ENCODE assay signal across 24 cellular contexts in genomic region chr2:221822416-221822815, GRCh38.
DNase-seq lines count a peak whose midpoint lies in the region; TF ChIP-seq lines count a peak whose summit lies in the region.
"Had no signal": no experiment of that assay in that cellular context is flagged by ENCODE, and none has a peak within 500 bp of the region (broad histone marks: within the 10 kb centered on the region; RNA-seq: fewer than 3 reads in every experiment).

No MANE protein-coding gene starts in this region.

- H3K9me3 ChIP-seq in smooth muscle cell (replicated peaks; ENCODE audit: low read depth) (no peaks in the 10 kb centered on the region), mammary epithelial cell (replicated peaks; ENCODE audit: insufficient read depth, low read length) (no peaks in the 10 kb centered on the region)
- H3K9me3 ChIP-seq: A549 had no signal

- H3K27ac ChIP-seq in smooth muscle cell (ENCODE audit: low read depth) (no peak overlapping the region), mammary epithelial cell (ENCODE audit: insufficient read depth, low read depth, low read length) (no peak overlapping the region)
- H3K27ac ChIP-seq: A549, RWPE1, SK-N-MC had no signal

- in situ Hi-C loops in KBM-7 (cut with MboI; ENCODE audit: low pct_unique_long_range_greater_than_20kb, low sequenced_read_pairs) = no loop called here
- in situ Hi-C loops in mammary epithelial cell (cut with MboI; ENCODE audit: low sequenced_read_pairs in 2 of 2) = no loop called here

- no peaks in the 10 kb centered on the region for H3K27me3 ChIP-seq in smooth muscle cell (ENCODE audit: low read depth)
- no peaks in the 10 kb centered on the region for H3K27me3 ChIP-seq in mammary epithelial cell (ENCODE audit: insufficient read depth, low read length)

- H3K27me3 Mint-ChIP-seq in activated CD4-positive, alpha-beta memory T cell treated with anti-CD3 and anti-CD28 coated beads, Interleukin-2, amount 10 ng/mL, durations not matched to agents 7 days and 5 days = no peaks in the 10 kb centered on the region
- H3K27me3 Mint-ChIP-seq in glutamatergic neuron (ENCODE audit: unreplicated experiment) = no peaks in the 10 kb centered on the region
- H3K27me3 Mint-ChIP-seq: CD4-positive, CD25-positive, alpha-beta regulatory T cell had no signal

- H3K79me2 ChIP-seq in smooth muscle cell (ENCODE audit: low read depth) = no peaks in the 10 kb centered on the region
- no peaks in the 10 kb centered on the region for H3K79me2 ChIP-seq in mammary epithelial cell (ENCODE audit: insufficient read depth, low read length)

- BruUV-seq in mammary epithelial cell (replicated peaks; lab: Mats Ljungman, UMichigan) = no TSS peak

- H3F3A ChIP-seq in smooth muscle cell (ENCODE audit: low read depth) = no peaks in the 10 kb centered on the region

- CTCF ChIA-PET in activated CD4-positive, alpha-beta memory T cell treated with anti-CD3 and anti-CD28 coated beads, Interleukin-2, amount 10 ng/mL, durations not matched to agents 7 days and 5 days (lab: Charles Lee) = no interaction called here
- CTCF ChIA-PET in mammary epithelial cell (lab: Charles Lee; ENCODE audit: low non-redundant PET) = no interaction called here

- intact Hi-C loops in mammary epithelial cell (cut with micrococcal nuclease) = no loop called here

- DNase-seq in GM03348 (ENCODE audit: low spot score) (peak; percentile 8), amniotic epithelial cell (ENCODE audit: low read depth) (peak; percentile 33), fibroblast of mammary gland (ENCODE audit: low read depth) (peak; percentile 19), smooth muscle cell (lab: John Stamatoyannopoulos, UW; ENCODE audit: unreplicated experiment) (no peak), glutamatergic neuron (no peak), KBM-7 (no peak), mammary epithelial cell (no peak)
- DNase-seq in activated CD4-positive, alpha-beta memory T cell treated with anti-CD3 and anti-CD28 coated beads, Interleukin-2, amount 10 ng/mL, durations not matched to agents 7 days and 5 days = no peak
- DNase-seq: CD4-positive, CD25-positive, alpha-beta regulatory T cell; DMS79; H7; HFFc6; KG1; NCI-H1092 treated with DMSO at 0.1 percent for 48 hours; NCI-H1436 treated with DMSO at 0.1 percent for 48 hours; NCI-H2029; NCI-H2227 treated with DMSO at 0.1 percent for 48 hours; NCI-H524; NCI-H774; NK-92 treated with Interleukin-12 subunit alpha and Interleukin-12 subunit beta, amount 100 ng/mL, for 24 hours; SHP77 treated with DMSO at 0.1 percent for 48 hours had no signal

- H3K4me1 Mint-ChIP-seq in activated CD4-positive, alpha-beta memory T cell treated with anti-CD3 and anti-CD28 coated beads, Interleukin-2, amount 10 ng/mL, durations not matched to agents 7 days and 5 days = no peaks in the 10 kb centered on the region
- no peaks in the 10 kb centered on the region for H3K4me1 Mint-ChIP-seq in glutamatergic neuron (ENCODE audit: low read depth, unreplicated experiment)
- H3K4me1 Mint-ChIP-seq: CD4-positive, CD25-positive, alpha-beta regulatory T cell had no signal

- no peak overlapping the region for H2AFZ ChIP-seq in smooth muscle cell (ENCODE audit: low read depth)
- no peak overlapping the region for H2AFZ ChIP-seq in mammary epithelial cell (ENCODE audit: low read depth, low read length)

- H3K4me1 ChIP-seq in smooth muscle cell (ENCODE audit: low read depth) (no peaks in the 10 kb centered on the region), mammary epithelial cell (ENCODE audit: insufficient read depth, low read length) (no peaks in the 10 kb centered on the region)
- H3K4me1 ChIP-seq: A549 had no signal

- H3K9ac ChIP-seq in smooth muscle cell (ENCODE audit: low read depth) (no peak overlapping the region), mammary epithelial cell (ENCODE audit: insufficient read depth, low read length) (no peak overlapping the region)

- H3K36me3 ChIP-seq in smooth muscle cell (ENCODE audit: low read depth) (no peaks in the 10 kb centered on the region), mammary epithelial cell (ENCODE audit: insufficient read depth, low read length) (no peaks in the 10 kb centered on the region)

- H3K4me3 ChIP-seq in fibroblast of mammary gland (ENCODE audit: control insufficient read depth, low read depth, low read length) (no peak overlapping the region), smooth muscle cell (no peak overlapping the region), mammary epithelial cell (replicated peaks in 1 of 3; ENCODE audit: insufficient read depth in 1 of 3, low read depth in 2 of 3, low read length in 3 of 3) (no peak overlapping the region)
- H3K4me3 ChIP-seq: A549, SK-N-MC had no signal

- H3K4me3 Mint-ChIP-seq in activated CD4-positive, alpha-beta memory T cell treated with anti-CD3 and anti-CD28 coated beads, Interleukin-2, amount 10 ng/mL, durations not matched to agents 7 days and 5 days = no peak overlapping the region
- no peak overlapping the region for H3K4me3 Mint-ChIP-seq in glutamatergic neuron (ENCODE audit: unreplicated experiment)
- H3K4me3 Mint-ChIP-seq: CD4-positive, CD25-positive, alpha-beta regulatory T cell; HFFc6 had no signal

- no peaks in the 10 kb centered on the region for H4K20me1 ChIP-seq in smooth muscle cell (ENCODE audit: low read depth)
- H4K20me1 ChIP-seq in mammary epithelial cell (ENCODE audit: insufficient read depth, low read length) = no peaks in the 10 kb centered on the region

- H3K36me3 Mint-ChIP-seq in activated CD4-positive, alpha-beta memory T cell treated with anti-CD3 and anti-CD28 coated beads, Interleukin-2, amount 10 ng/mL, durations not matched to agents 7 days and 5 days (ENCODE audit: low read depth) = no peaks in the 10 kb centered on the region
- H3K36me3 Mint-ChIP-seq in glutamatergic neuron (ENCODE audit: unreplicated experiment) = no peaks in the 10 kb centered on the region
- H3K36me3 Mint-ChIP-seq: CD4-positive, CD25-positive, alpha-beta regulatory T cell had no signal

- TF ChIP-seq CTCF in fibroblast of mammary gland (conservative IDR thresholded peaks at IDR 0.05; ENCODE audit: control insufficient read depth, insufficient read depth, low read depth, low read length) (no peak), smooth muscle cell (IDR thresholded peaks at IDR 0.05; ENCODE audit: borderline replicate concordance, insufficient read depth, poor library complexity, severe bottlenecking) (no peak), glutamatergic neuron (IDR thresholded peaks at IDR 0.05; ENCODE audit: partially characterized antibody, unreplicated experiment) (no peak), mammary epithelial cell (conservative IDR thresholded peaks at IDR 0.05 in 1 of 2, IDR thresholded peaks at IDR 0.05 in 1 of 2; ENCODE audit: extremely low read depth in 1 of 2, insufficient read depth in 1 of 2, low read depth in 1 of 2, low read length in 2 of 2) (no peak)

- H3K4me2 ChIP-seq in smooth muscle cell = peak overlapping the region; percentile 15
- H3K4me2 ChIP-seq in mammary epithelial cell (ENCODE audit: insufficient read depth, low read depth, low read length) = no peak overlapping the region
- H3K4me2 ChIP-seq: A549 had no signal

- WGBS in smooth muscle cell (ENCODE audit: low lambda C conversion rate) = 58% methylated on average over 2 of the region's 2 CpGs
- 13% methylated on average over 2 of the region's 2 CpGs for whole genome bisulfite sequencing in mammary epithelial cell (ENCODE audit: low coverage, missing lambda C conversion rate)

- H3K27ac Mint-ChIP-seq in activated CD4-positive, alpha-beta memory T cell treated with anti-CD3 and anti-CD28 coated beads, Interleukin-2, amount 10 ng/mL, durations not matched to agents 7 days and 5 days = no peak overlapping the region
- H3K27ac Mint-ChIP-seq in glutamatergic neuron (ENCODE audit: unreplicated experiment) = no peak overlapping the region
- H3K27ac Mint-ChIP-seq: CD4-positive, CD25-positive, alpha-beta regulatory T cell; HFFc6 had no signal

- no peaks in the 10 kb centered on the region for H3K9me3 Mint-ChIP-seq in activated CD4-positive, alpha-beta memory T cell treated with anti-CD3 and anti-CD28 coated beads, Interleukin-2, amount 10 ng/mL, durations not matched to agents 7 days and 5 days
- no peaks in the 10 kb centered on the region for H3K9me3 Mint-ChIP-seq in glutamatergic neuron (ENCODE audit: unreplicated experiment)

- POLR2A ChIA-PET in activated CD4-positive, alpha-beta memory T cell treated with anti-CD3 and anti-CD28 coated beads, Interleukin-2, amount 10 ng/mL, durations not matched to agents 7 days and 5 days (lab: Charles Lee) = no interaction called here

- dilution Hi-C loops in mammary epithelial cell (cut with HindIII; ENCODE audit: low sequenced_read_pairs) = no loop called here

Comparison
In these comparisons a context has a peak if more than half of its experiments do, and no peak if none do; other contexts are left out.
1. DNase-seq: peak in GM03348 (single experiment), amniotic epithelial cell (single experiment) and fibroblast of mammary gland (single experiment); none in smooth muscle cell (single experiment), activated CD4-positive, alpha-beta memory T cell treated with anti-CD3 and anti-CD28 coated beads, Interleukin-2, amount 10 ng/mL, durations not matched to agents 7 days and 5 days (single experiment), glutamatergic neuron (single experiment), KBM-7 (single experiment) and mammary epithelial cell (single experiment).